ENCODE assay signal across 9 cellular contexts in genomic region chr10:123136806-123137642, GRCh38. TPM values are rescaled to one million over a fixed set of nuclear protein-coding genes. Genes with fewer than 3 reads are reported as not detected.
DNase-seq lines count a peak whose midpoint lies in the region; ATAC-seq, FAIRE-seq and TF ChIP-seq lines count a peak whose summit lies in the region.
"Had no signal": no experiment of that assay in that cellular context is flagged by ENCODE, and none has a peak within 500 bp of the region (broad histone marks: within the 10 kb centered on the region; RNA-seq: fewer than 3 reads in every experiment).

No MANE protein-coding gene starts in this region.

- H3K9me3 Mint-ChIP-seq in IgD-negative memory B cell (peaks cover 0 to 7% (median 0%) of the 10 kb centered on the region in 3 donors), nephron progenitor cell (no peaks in the 10 kb centered on the region)

- peak overlapping the region; percentile 73 for H3K4me3 ChIP-seq in K562
- no peak overlapping the region for H3K4me3 ChIP-seq in uterus
- no peak overlapping the region for H3K4me3 ChIP-seq in aorta (ENCODE audit: low read length in 2 of 2)

- H3K4me2 ChIP-seq in K562 (ENCODE audit: insufficient read depth, low read length), result peak overlapping the region; percentile 74

- H3K27me3 ChIP-seq in K562 (ENCODE audit: control insufficient read depth in 2 of 2, insufficient read depth in 2 of 2, low read length in 2 of 2) (0 out of 5 replicates have a peak, but pooled peaks cover 0 to 8% of the 10 kb centered on the region in 2 experiments), uterus (peaks cover 30 to 93% of the 10 kb centered on the region in 2 donors), aorta (ENCODE audit: control insufficient read depth in 1 of 2, insufficient read depth in 2 of 2, low read length in 1 of 2) (peaks cover 0 to 4% of the 10 kb centered on the region in 2 donors)

- POLR2A ChIA-PET in K562 (lab: Yijun Ruan, JAX), result interaction anchor here (0.6 to 4.9 kb wide), 3 partner anchors 9 to 69 kb away, joined by 3 to 34 read pairs (median 3); partner anchors contain the start of gene BUB3

- H3K36me3 ChIP-seq in K562 (ENCODE audit: control insufficient read depth, insufficient read depth, low read length) (peaks cover 46% of the 10 kb centered on the region), uterus (no peaks in the 10 kb centered on the region), aorta (ENCODE audit: control insufficient read depth in 1 of 2, insufficient read depth in 2 of 2, low read length in 1 of 2) (no peaks in the 10 kb centered on the region)

- H3K9ac ChIP-seq in K562 (ENCODE audit: insufficient read depth in 1 of 2, low read depth in 2 of 2, low read length in 2 of 2), result peak overlapping the region; percentile 90 to 98

- TF ChIP-seq POLR2A in K562 (conservative IDR thresholded peaks at IDR 0.05) (0 out of 2 replicates have a peak, but pooled peaks have one; percentile 51), uterus (IDR thresholded peaks at IDR 0.05) (no peak)

- peaks cover 57% of the 10 kb centered on the region for H3K79me2 ChIP-seq in K562 (ENCODE audit: control insufficient read depth, insufficient read depth, low read length)

- no peaks in the 10 kb centered on the region for H3K36me3 Mint-ChIP-seq in IgD-negative memory B cell
- H3K36me3 Mint-ChIP-seq in nephron progenitor cell (ENCODE audit: low read depth), result no peaks in the 10 kb centered on the region

- H3K27ac Mint-ChIP-seq in IgD-negative memory B cell (peak overlapping the region; percentile 81 to 90 (median 86)), nephron progenitor cell (no peak overlapping the region)

- in situ Hi-C loops in K562 (cut with MboI), result no loop called here

- intact Hi-C loops in K562 (cut with micrococcal nuclease), result no loop called here
- intact Hi-C loops in uterus (cut with DNase I; ENCODE audit: low total_unique reads), result loop anchor here (10.0 kb wide), 1 partner anchor 418 kb away; no protein-coding TSS in a partner anchor
- intact Hi-C loops in aorta (cut with DNase I), result loop anchor here in 1 of 2 donors (10.0 kb wide), 1 partner anchor 248 kb away; no protein-coding TSS in a partner anchor

- peak overlapping the region; percentile 99 for H3K27ac ChIP-seq in K562 (ENCODE audit: extremely low read depth, low read depth, low read length)
- H3K27ac ChIP-seq in uterus, result no peak overlapping the region
- H3K27ac ChIP-seq in aorta (ENCODE audit: low read depth in 1 of 2, low read length in 2 of 2), result no peak overlapping the region
- H3K27ac ChIP-seq: dorsolateral prefrontal cortex had no signal

- ATAC-seq in K562 (peak; percentile 28), HG03039 (IDR thresholded peaks at IDR 0.05; ENCODE audit: unreplicated experiment) (no peak), aorta (ENCODE audit: low FRiP score) (no peak)

- H3K9me1 ChIP-seq in K562 (ENCODE audit: control insufficient read depth, insufficient read depth, low read length), result no peaks in the 10 kb centered on the region

- H3K27me3 Mint-ChIP-seq in IgD-negative memory B cell, result peaks cover 77% of the 10 kb centered on the region
- H3K27me3 Mint-ChIP-seq in nephron progenitor cell (ENCODE audit: low read depth, poor library complexity), result peaks cover 100% of the 10 kb centered on the region

- H3K4me1 Mint-ChIP-seq in IgD-negative memory B cell (peaks cover 11 to 20% (median 19%) of the 10 kb centered on the region in 3 donors), nephron progenitor cell (peaks cover 29% of the 10 kb centered on the region)

- peaks cover 7% of the 10 kb centered on the region; the same call in 1 of the 2 replicates for H4K20me1 ChIP-seq in K562 (replicated peaks; ENCODE audit: control insufficient read depth, insufficient read depth, low read length)

- H3K4me1 ChIP-seq in K562 (replicated peaks in 1 of 2; ENCODE audit: control insufficient read depth in 2 of 2, insufficient read depth in 2 of 2, low read length in 2 of 2) (peaks cover 13 to 55% of the 10 kb centered on the region in 2 experiments), uterus (peaks cover 0 to 29% of the 10 kb centered on the region in 2 donors), aorta (ENCODE audit: control insufficient read depth in 1 of 2, insufficient read depth in 2 of 2, low read length in 2 of 2) (no peaks in the 10 kb centered on the region)

- H3K4me3 Mint-ChIP-seq in IgD-negative memory B cell (peak overlapping the region; percentile 21 to 88 (median 68)), nephron progenitor cell (peak overlapping the region; percentile 60)

- no peak for FAIRE-seq in K562 (lab: Jason Lieb, UNC)

- 1% methylated on average over 14 of the region's 83 CpGs for WGBS in K562 (ENCODE audit: insufficient coverage, low coverage, missing lambda C conversion rate)
- 2% methylated on average over 78 to 83 of the region's 83 CpGs for WGBS in aorta, 2 donors

- no peak overlapping the region for H2AFZ ChIP-seq in K562 (ENCODE audit: low read depth, low read length)

- CTCF ChIA-PET in K562 (lab: Yijun Ruan, JAX; ENCODE audit: low intra/inter-chr PET ratio), result no interaction called here

- no peak for TF ChIP-seq EP300 in K562 (IDR thresholded peaks at IDR 0.05; ENCODE audit: low read length)

- H3K9me3 ChIP-seq in K562 (replicated peaks; ENCODE audit: control insufficient read depth, insufficient read depth, low read depth, low read length), result no peaks in the 10 kb centered on the region; the same call in 1 of the 2 replicates
- no peaks in the 10 kb centered on the region for H3K9me3 ChIP-seq in uterus
- no peaks in the 10 kb centered on the region for H3K9me3 ChIP-seq in aorta (ENCODE audit: control insufficient read depth, low read length)

- DNase-seq in Daoy (ENCODE audit: low read depth), result peak; percentile 64
- DNase-seq in K562 (ENCODE audit: extremely low read depth in 1 of 4, low spot score in 3 of 4), result peak; percentile 25 to 66 (median 38)
- DNase-seq in nephron progenitor cell, result peak; percentile 47
- no peak for DNase-seq in NCI-H1436 (lab: John Stamatoyannopoulos, UW)
- DNase-seq in uterus, result no peak
- DNase-seq in aorta, result no peak
- DNase-seq: dorsolateral prefrontal cortex had no signal

- TF ChIP-seq CTCF in K562 (IDR thresholded peaks at IDR 0.05 in 2 of 3, conservative IDR thresholded peaks at IDR 0.05 in 1 of 3; ENCODE audit: insufficient read depth in 2 of 3, low read depth in 1 of 3, low read length in 3 of 3) (no peak), nephron progenitor cell (IDR thresholded peaks at IDR 0.05) (no peak), uterus (IDR thresholded peaks at IDR 0.05) (no peak)

- BruUV-seq in K562 (replicated peaks; lab: Mats Ljungman, UMichigan), result TSS peak; percentile 38

- TF ChIP-seq RAD21 in K562 (CRISPR knock-in tag; conservative IDR thresholded peaks at IDR 0.05 in 1 of 2, IDR thresholded peaks at IDR 0.05 in 1 of 2), result no peak

RNA-seq across cellular contexts. Expression of gene HMX3, which starts 1.3 kb away (rescaled TPM):
- total RNA-seq in Daoy (2014; rRNA removed; shearing (Covaris generic)), result 1.1 and 3.3 TPM in 2 replicates
- polyA plus RNA-seq in IgD-negative memory B cell (not detected), K562 (2011; rRNA removed) (1.2 and 2.8 TPM in 2 replicates), K562 (2014; fragmentation: Illumina TruSeq; extraction: Trizol) (0.55 and 2.8 TPM in 2 replicates), K562 (2014; fragmentation: Nextera tagmentation; extraction: Ambion mirVana) (not detected), K562 (2014; rRNA removed) (20.5 and 24.5 TPM in 2 replicates), aorta (not detected)
- 2.2 and 9.0 TPM in 2 replicates for total RNA-seq in K562 (2011; cell fraction: chromatin; rRNA removed; ENCODE audit: low replicate concordance)
- 13.3 and 15.8 TPM in 2 replicates for total RNA-seq in K562 (2011; cell fraction: nucleolus; rRNA removed)
- total RNA-seq in K562 (2011; cell fraction: nucleoplasm; rRNA removed), result 5.8 and 6.7 TPM in 2 replicates
- total RNA-seq in K562 (2014; rRNA removed) (26.8 and 42.7 TPM in 2 replicates), K562 (2014; rRNA removed; fragmentation: Illumina TruSeq; extraction: Trizol) (0.41 and 0.58 TPM in 2 replicates), K562 (2015; rRNA removed; fragmentation: Illumina TruSeq; extraction: Trizol) (7.4 and 9.6 TPM in 2 replicates), K562 (2021) (43.2 and 43.5 TPM in 2 replicates), uterus (not detected), aorta (not detected)
- polyA plus RNA-seq in K562 (2011; cell fraction: cytosol; rRNA removed), result 4.1 and 13.3 TPM in 2 replicates
- 3.4 and 9.2 TPM in 2 replicates for polyA plus RNA-seq in K562 (2011; cell fraction: nucleus; rRNA removed)
- polyA plus RNA-seq in K562 (2012), result 7.9 and 14.4 TPM in 2 replicates
- 0.33 and 0.56 TPM in 2 replicates for polyA minus RNA-seq in K562 (2011; rRNA and poly(A)+ RNA removed)
- polyA minus RNA-seq in K562 (2011; cell fraction: cytosol; rRNA and poly(A)+ RNA removed), result 8.2 and 15.7 TPM in 2 replicates
- polyA minus RNA-seq in K562 (2011; cell fraction: nucleus; rRNA and poly(A)+ RNA removed), result 4.8 and 5.0 TPM in 2 replicates
- total RNA-seq: dorsolateral prefrontal cortex had no signal

RNA-seq across cellular contexts. Expression of gene HMX2, which starts 10.9 kb away (rescaled TPM):
- total RNA-seq in Daoy (2014; rRNA removed; shearing (Covaris generic)), result 1.1 and 1.3 TPM in 2 replicates
- not detected for polyA plus RNA-seq in IgD-negative memory B cell
- total RNA-seq in K562 (2011; cell fraction: chromatin; rRNA removed; ENCODE audit: low replicate concordance), result 0.42 TPM in 1 of 2 replicates, not detected in the other
- 0.33 TPM in 1 of 2 replicates, not detected in the other for total RNA-seq in K562 (2011; cell fraction: nucleolus; rRNA removed)
- total RNA-seq in K562 (2011; cell fraction: nucleoplasm; rRNA removed), result 0.38 TPM in 1 of 2 replicates, not detected in the other
- total RNA-seq in K562 (2014; rRNA removed), result 0.36 and 0.37 TPM in 2 replicates
- 0.07 and 0.13 TPM in 2 replicates for total RNA-seq in K562 (2014; rRNA removed; fragmentation: Illumina TruSeq; extraction: Trizol)
- 0.07 TPM in 1 of 2 replicates, not detected in the other for total RNA-seq in K562 (2015; rRNA removed; fragmentation: Illumina TruSeq; extraction: Trizol)
- total RNA-seq in K562 (2021), result 0.40 and 0.58 TPM in 2 replicates
- polyA plus RNA-seq in K562 (2011; rRNA removed), result 0.08 TPM in 1 of 2 replicates, not detected in the other
- polyA plus RNA-seq in K562 (2011; cell fraction: cytosol; rRNA removed), result 0.10 TPM in 1 of 2 replicates, not detected in the other
- polyA plus RNA-seq in K562 (2011; cell fraction: nucleus; rRNA removed), result 0.20 TPM in 1 of 2 replicates, not detected in the other
- polyA plus RNA-seq in K562 (2012), result 0.26 and 0.44 TPM in 2 replicates
- 0.09 and 0.12 TPM in 2 replicates for polyA plus RNA-seq in K562 (2014; fragmentation: Illumina TruSeq; extraction: Trizol)
- not detected for polyA plus RNA-seq in K562 (2014; fragmentation: Nextera tagmentation; extraction: Ambion mirVana)
- 0.05 and 0.37 TPM in 2 replicates for polyA plus RNA-seq in K562 (2014; rRNA removed)
- not detected in 2 replicates for polyA minus RNA-seq in K562 (2011; rRNA and poly(A)+ RNA removed)
- not detected in 2 replicates for polyA minus RNA-seq in K562 (2011; cell fraction: cytosol; rRNA and poly(A)+ RNA removed)
- not detected in 2 replicates for polyA minus RNA-seq in K562 (2011; cell fraction: nucleus; rRNA and poly(A)+ RNA removed)
- total RNA-seq in uterus, result not detected
- not detected for total RNA-seq in aorta
- not detected for polyA plus RNA-seq in aorta
- total RNA-seq: dorsolateral prefrontal cortex had no signal

RNA-seq across cellular contexts. Expression of gene BUB3, which starts 17.2 kb away (rescaled TPM):
- total RNA-seq in Daoy (2014; rRNA removed; shearing (Covaris generic)), result 381 and 482 TPM in 2 replicates
- polyA plus RNA-seq in IgD-negative memory B cell (148 TPM), K562 (2011; rRNA removed) (284 and 291 TPM in 2 replicates), K562 (2014; fragmentation: Illumina TruSeq; extraction: Trizol) (225 and 269 TPM in 2 replicates), K562 (2014; fragmentation: Nextera tagmentation; extraction: Ambion mirVana) (100 to 1,000 TPM; 597 to 761 TPM), K562 (2014; rRNA removed) (226 and 272 TPM in 2 replicates), aorta (10 to 100 TPM; 40.6 to 54.0 TPM)
- total RNA-seq in K562 (2011; cell fraction: chromatin; rRNA removed; ENCODE audit: low replicate concordance), result 149 and 187 TPM in 2 replicates
- 124 and 136 TPM in 2 replicates for total RNA-seq in K562 (2011; cell fraction: nucleolus; rRNA removed)
- 122 and 148 TPM in 2 replicates for total RNA-seq in K562 (2011; cell fraction: nucleoplasm; rRNA removed)
- total RNA-seq in K562 (2014; rRNA removed) (167 and 343 TPM in 2 replicates), K562 (2014; rRNA removed; fragmentation: Illumina TruSeq; extraction: Trizol) (175 and 182 TPM in 2 replicates), K562 (2015; rRNA removed; fragmentation: Illumina TruSeq; extraction: Trizol) (176 TPM in 2 replicates), K562 (2021) (184 and 188 TPM in 2 replicates), uterus (100 to 1,000 TPM in 2 of 4 donors, 10 to 100 TPM in 2; 57.2 to 156 (median 99.4) TPM), aorta (10 to 100 TPM; 42.9 to 61.4 TPM)
- 229 and 238 TPM in 2 replicates for polyA plus RNA-seq in K562 (2011; cell fraction: cytosol; rRNA removed)
- 508 and 513 TPM in 2 replicates for polyA plus RNA-seq in K562 (2011; cell fraction: nucleus; rRNA removed)
- 240 and 296 TPM in 2 replicates for polyA plus RNA-seq in K562 (2012)
- 277 and 350 TPM in 2 replicates for polyA minus RNA-seq in K562 (2011; rRNA and poly(A)+ RNA removed)
- 163 and 167 TPM in 2 replicates for polyA minus RNA-seq in K562 (2011; cell fraction: cytosol; rRNA and poly(A)+ RNA removed)
- polyA minus RNA-seq in K562 (2011; cell fraction: nucleus; rRNA and poly(A)+ RNA removed), result 142 and 231 TPM in 2 replicates

Comparison
In these comparisons a context has a peak if more than half of its experiments do, and no peak if none do; other contexts are left out.
1. DNase-seq: peak in Daoy (single experiment), K562 (4 of 4) and nephron progenitor cell (single experiment); none in NCI-H1436 (single experiment), uterus (0 of 2) and aorta (0 of 2).